In the genomic region with DNA sequence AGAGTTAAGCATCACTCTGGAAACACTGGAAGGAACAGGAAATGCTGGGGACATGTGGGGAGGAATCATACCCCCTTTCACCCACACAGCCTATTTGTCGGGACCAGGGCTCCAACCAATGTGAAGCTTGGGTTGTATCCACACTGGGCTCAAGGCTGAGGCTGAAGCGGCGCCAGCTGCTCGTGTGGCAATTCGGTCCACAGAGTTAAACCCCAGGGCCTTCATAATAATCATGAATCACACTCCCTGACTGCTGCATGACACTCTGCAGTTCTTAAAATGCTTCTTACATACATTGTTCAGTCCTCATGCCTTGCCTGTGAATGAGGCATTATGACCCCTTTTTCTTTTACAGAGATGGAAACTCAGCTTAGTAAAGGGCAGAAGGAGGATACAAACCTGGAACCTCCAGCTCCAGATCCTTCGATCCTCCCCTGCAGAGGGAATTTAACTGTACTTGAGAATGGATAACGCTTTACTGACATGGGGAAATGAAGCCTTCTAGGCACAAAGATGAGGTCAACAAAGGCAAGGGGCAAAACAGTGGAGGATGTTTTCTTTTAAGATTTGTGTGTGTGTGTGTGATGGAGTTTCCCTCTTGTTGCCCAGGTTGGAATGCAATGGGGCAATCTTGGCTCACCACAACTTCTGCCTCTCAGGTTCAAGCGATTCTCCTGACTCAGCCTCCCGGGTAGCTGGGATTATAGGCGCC, we compare ENCODE assay signal across 1 cellular context.
TF ChIP-seq lines count a peak whose summit lies in the region.

No MANE protein-coding gene starts in this region.

TF ChIP-seq in SK-N-SH, 30 proteins besides CTCF, POLR2A, EP300 and RAD21 (continued from another document):
- TF ChIP-seq RCOR1 (IDR thresholded peaks at IDR 0.05; ENCODE audit: low read length) (no peak), CHD2 (IDR thresholded peaks at IDR 0.05; ENCODE audit: low read length, partially characterized antibody) (no peak), GATA2 (CRISPR knock-in tag; IDR thresholded peaks at IDR 0.05) (no peak), RFX5 (IDR thresholded peaks at IDR 0.05; ENCODE audit: low read length) (no peak), TAF1 (IDR thresholded peaks at IDR 0.05; ENCODE audit: borderline replicate concordance, low read depth, low read length) (no peak), POLR2AphosphoS5 (IDR thresholded peaks at IDR 0.05; ENCODE audit: low read depth, low read length) (no peak), SMC3 (IDR thresholded peaks at IDR 0.05; ENCODE audit: low read depth, low read length) (no peak), FOSL2 (IDR thresholded peaks at IDR 0.05; ENCODE audit: borderline replicate concordance, low read depth) (no peak), SIN3A (IDR thresholded peaks at IDR 0.05; ENCODE audit: borderline replicate concordance, low read depth, low read length) (no peak)
- TF ChIP-seq, protein P1, sequence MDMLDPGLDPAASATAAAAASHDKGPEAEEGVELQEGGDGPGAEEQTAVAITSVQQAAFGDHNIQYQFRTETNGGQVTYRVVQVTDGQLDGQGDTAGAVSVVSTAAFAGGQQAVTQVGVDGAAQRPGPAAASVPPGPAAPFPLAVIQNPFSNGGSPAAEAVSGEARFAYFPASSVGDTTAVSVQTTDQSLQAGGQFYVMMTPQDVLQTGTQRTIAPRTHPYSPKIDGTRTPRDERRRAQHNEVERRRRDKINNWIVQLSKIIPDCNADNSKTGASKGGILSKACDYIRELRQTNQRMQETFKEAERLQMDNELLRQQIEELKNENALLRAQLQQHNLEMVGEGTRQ (IDR thresholded peaks at IDR 0.05; ENCODE audit: borderline replicate concordance, low read depth, low read length), result no peak
